ENCODE assay signal across 13 cellular contexts in the genomic region with DNA sequence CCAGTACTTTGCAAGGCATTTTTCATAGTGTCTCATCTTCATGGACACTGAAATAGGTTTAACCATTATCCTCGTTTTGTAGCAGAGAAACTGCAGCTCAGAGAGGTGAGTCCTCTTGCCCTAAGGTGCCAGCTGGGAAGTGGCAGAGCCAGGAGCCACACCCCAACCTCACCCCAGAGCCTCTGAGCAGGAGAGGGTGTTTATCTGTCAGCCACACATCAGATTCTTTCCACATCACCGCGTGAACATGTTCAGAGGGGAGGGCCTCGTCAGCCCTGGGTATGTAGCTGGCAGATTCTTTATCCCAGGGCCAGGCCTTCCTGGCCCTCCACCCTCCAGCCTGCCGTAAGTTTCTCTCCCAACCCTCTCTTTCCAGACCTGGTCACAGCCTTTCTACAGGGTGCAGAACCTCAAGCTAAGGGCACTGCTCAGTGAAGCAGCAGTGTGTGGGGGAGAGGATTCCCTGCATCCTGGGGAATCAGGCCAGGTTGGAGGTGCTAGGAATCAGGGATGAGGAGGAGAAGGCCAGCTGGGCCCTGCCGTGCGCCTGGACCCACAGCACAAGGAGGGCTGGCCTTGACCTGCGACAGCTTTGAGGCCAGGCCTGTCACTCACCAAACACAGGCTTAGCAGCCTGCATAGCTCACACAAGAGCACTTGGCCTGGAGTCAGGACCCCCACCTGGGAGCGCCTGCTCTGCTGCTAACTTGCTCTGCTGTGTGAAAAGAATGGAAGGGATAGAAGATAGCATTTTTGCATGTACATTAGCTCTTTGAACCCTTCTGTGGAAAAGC.
DNase-seq lines count a peak whose midpoint lies in the region; ATAC-seq and TF ChIP-seq lines count a peak whose summit lies in the region.
"Had no signal": no experiment of that assay in that cellular context is flagged by ENCODE, and none has a peak within 500 bp of the region (broad histone marks: within the 10 kb centered on the region; RNA-seq: fewer than 3 reads in every experiment).

No MANE protein-coding gene starts in this region.

- H3K9me3 ChIP-seq in heart right ventricle (no peaks in the 10 kb centered on the region), sigmoid colon (no peaks in the 10 kb centered on the region)
- H3K9me3 ChIP-seq: thoracic aorta had no signal

- DNase-seq in HT-29 (ENCODE audit: low spot score) = peak; percentile 16
- peak; percentile 48 for DNase-seq in astrocyte of the hippocampus (ENCODE audit: low read depth, low spot score)
- DNase-seq in heart right ventricle = peak in 1 of 2 donors; percentile 44
- DNase-seq in sigmoid colon = no peak
- DNase-seq in NCI-H345 treated with DMSO at 0.1 percent for 48 hours (lab: John Stamatoyannopoulos, UW; ENCODE audit: unreplicated experiment) = no peak
- DNase-seq: activated gamma-delta T cell treated with Interleukin-2 at 50 U/mL for 16 hours, mesenchymal stem cell, NCI-H2081 treated with DMSO at 0.1 percent for 48 hours had no signal

- ATAC-seq in heart right ventricle (peak in 7 of 8 donors; percentile 9 to 58 (median 34)), HG03175 (IDR thresholded peaks at IDR 0.05; ENCODE audit: unreplicated experiment) (no peak), HG02763 (IDR thresholded peaks at IDR 0.05; ENCODE audit: unreplicated experiment) (no peak), GM21825 (IDR thresholded peaks at IDR 0.05; ENCODE audit: unreplicated experiment) (no peak)

- H3K4me1 ChIP-seq in heart right ventricle (peaks cover 6 to 70% (median 38%) of the 10 kb centered on the region in 9 donors), sigmoid colon (peaks cover 0 to 100% (median 77%) of the 10 kb centered on the region in 4 donors)

- H3K36me3 ChIP-seq in heart right ventricle (peaks cover 0 to 100% (median 19%) of the 10 kb centered on the region in 9 donors), sigmoid colon (peaks cover 4 to 43% (median 17%) of the 10 kb centered on the region in 4 donors)

- no peak for TF ChIP-seq EP300 in sigmoid colon (IDR thresholded peaks at IDR 0.05)

- no peak for TF ChIP-seq POLR2A in sigmoid colon (IDR thresholded peaks at IDR 0.05)

- TF ChIP-seq CTCF in heart right ventricle (IDR thresholded peaks at IDR 0.05) (no peak), sigmoid colon (IDR thresholded peaks at IDR 0.05) (no peak)

- no peaks in the 10 kb centered on the region for H3K27me3 ChIP-seq in heart right ventricle
- no peaks in the 10 kb centered on the region for H3K27me3 ChIP-seq in sigmoid colon

- WGBS in heart right ventricle, 2 donors = 50 to 67% methylated on average over 9 of the region's 9 CpGs
- 60 to 78% methylated on average over 9 of the region's 9 CpGs for WGBS in sigmoid colon, 2 donors

- H3K27ac ChIP-seq in heart right ventricle (peak overlapping the region in 9 of 10 donors; percentile 35 to 82 (median 58)), sigmoid colon (peak overlapping the region; percentile 50 to 91 (median 78))
- H3K27ac ChIP-seq: SK-N-MC had no signal

- no peak overlapping the region for H3K4me3 ChIP-seq in heart right ventricle
- H3K4me3 ChIP-seq in sigmoid colon = no peak overlapping the region
- H3K4me3 ChIP-seq: SK-N-MC, thoracic aorta had no signal

- intact Hi-C loops in heart right ventricle (cut with DNase I) (no loop called here), sigmoid colon (cut with DNase I) (no loop called here)

Comparison
In these comparisons a context has a peak if more than half of its experiments do, and no peak if none do; other contexts are left out.
1. DNase-seq: peak in HT-29 (single experiment) and astrocyte of the hippocampus (single experiment); none in sigmoid colon (single experiment) and NCI-H345 treated with DMSO at 0.1 percent for 48 hours (single experiment).
2. ATAC-seq: peak in heart right ventricle (7 of 8); none in HG03175 (single experiment), HG02763 (single experiment) and GM21825 (single experiment).